In genomic region chr1:154446292-154446691, GRCh38 we compare ENCODE assay signal across 13 cellular contexts. TPM values are rescaled to one million over a fixed set of nuclear protein-coding genes. Genes with fewer than 3 reads are reported as not detected.
DNase-seq lines count a peak whose midpoint lies in the region; ATAC-seq and FAIRE-seq lines count a peak whose summit lies in the region.
"Had no signal": no experiment of that assay in that cellular context is flagged by ENCODE, and none has a peak within 500 bp of the region (broad histone marks: within the 10 kb centered on the region; RNA-seq: fewer than 3 reads in every experiment).

No MANE protein-coding gene starts in this region.

- no peaks in the 10 kb centered on the region for H3K9me3 Mint-ChIP-seq in activated T-helper 17 cell treated with anti-CD3 and anti-CD28 coated beads, Interleukin-2, amount 50 U/mL, for 72 hours

- DNase-seq in A172 (ENCODE audit: low spot score) (peak; percentile 90), HCEC 1CT (peak; percentile 84), myocyte (ENCODE audit: low read depth) (peak; percentile 56), KBM-7 (no peak), DMS53 treated with DMSO at 0.1 percent for 48 hours (lab: John Stamatoyannopoulos, UW; ENCODE audit: unreplicated experiment) (no peak), NCI-H2196 treated with DMSO at 0.1 percent for 48 hours (lab: John Stamatoyannopoulos, UW; ENCODE audit: unreplicated experiment) (no peak)
- DNase-seq: activated CD8-positive, alpha-beta memory T cell treated with anti-CD3 and anti-CD28 coated beads, Interleukin-2, amount 10 ng/mL, durations not matched to agents 7 days and 5 days; Karpas-422; NCI-H69; stimulated activated CD4-positive, alpha-beta T cell treated with anti-CD3 and anti-CD28 coated beads, Interleukin-2, amount 100 ng/mL, for 48 hours; testis had no signal

- no peak for ATAC-seq in activated T-helper 17 cell treated with anti-CD3 and anti-CD28 coated beads, Interleukin-2, amount 50 U/mL, for 72 hours (replicated peaks)
- ATAC-seq: activated CD8-positive, alpha-beta memory T cell treated with anti-CD3 and anti-CD28 coated beads, Interleukin-2, amount 10 ng/mL, durations not matched to agents 7 days and 5 days had no signal

- H3K4me3 Mint-ChIP-seq in activated T-helper 17 cell treated with anti-CD3 and anti-CD28 coated beads, Interleukin-2, amount 50 U/mL, for 72 hours = no peak overlapping the region
- H3K4me3 Mint-ChIP-seq: activated CD8-positive, alpha-beta memory T cell treated with anti-CD3 and anti-CD28 coated beads, Interleukin-2, amount 10 ng/mL, durations not matched to agents 7 days and 5 days had no signal

- in situ Hi-C loops in KBM-7 (cut with MboI; ENCODE audit: low pct_unique_long_range_greater_than_20kb, low sequenced_read_pairs) = no loop called here

- H3K27ac Mint-ChIP-seq in activated T-helper 17 cell treated with anti-CD3 and anti-CD28 coated beads, Interleukin-2, amount 50 U/mL, for 72 hours = no peak overlapping the region
- H3K27ac Mint-ChIP-seq: activated CD8-positive, alpha-beta memory T cell treated with anti-CD3 and anti-CD28 coated beads, Interleukin-2, amount 10 ng/mL, durations not matched to agents 7 days and 5 days had no signal

- H3K36me3 Mint-ChIP-seq in activated T-helper 17 cell treated with anti-CD3 and anti-CD28 coated beads, Interleukin-2, amount 50 U/mL, for 72 hours (ENCODE audit: low read depth) = peaks cover 83% of the 10 kb centered on the region
- H3K36me3 Mint-ChIP-seq: activated CD8-positive, alpha-beta memory T cell treated with anti-CD3 and anti-CD28 coated beads, Interleukin-2, amount 10 ng/mL, durations not matched to agents 7 days and 5 days had no signal

- H3K4me1 Mint-ChIP-seq in activated T-helper 17 cell treated with anti-CD3 and anti-CD28 coated beads, Interleukin-2, amount 50 U/mL, for 72 hours = peaks cover 31% of the 10 kb centered on the region

- no peaks in the 10 kb centered on the region for H3K27me3 Mint-ChIP-seq in activated T-helper 17 cell treated with anti-CD3 and anti-CD28 coated beads, Interleukin-2, amount 50 U/mL, for 72 hours

- peak; percentile 35 for FAIRE-seq in endometrium (lab: Jason Lieb, UNC)

RNA-seq across cellular contexts. Expression of gene IL6R, which starts 41.1 kb away (rescaled TPM):
- 2.4 and 4.5 TPM in 2 replicates for total RNA-seq in A172 (2014; rRNA removed; shearing (Covaris generic))
- 1.6 and 5.4 TPM in 2 replicates for total RNA-seq in myocyte
- polyA plus RNA-seq in myocyte (2012) = 0.18 TPM
- total RNA-seq in activated T-helper 17 cell treated with anti-CD3 and anti-CD28 coated beads, Interleukin-2, amount 50 U/mL, for 72 hours = 10 to 100 TPM; 38.2 to 41.2 TPM

RNA-seq across cellular contexts. Expression of gene TDRD10, which starts 55.7 kb away (rescaled TPM):
- not detected in 2 replicates for total RNA-seq in A172 (2014; rRNA removed; shearing (Covaris generic))
- not detected in 2 replicates for total RNA-seq in myocyte
- polyA plus RNA-seq in myocyte (2012) = not detected
- total RNA-seq in activated T-helper 17 cell treated with anti-CD3 and anti-CD28 coated beads, Interleukin-2, amount 50 U/mL, for 72 hours = not detected
- total RNA-seq: activated CD8-positive, alpha-beta memory T cell treated with anti-CD3 and anti-CD28 coated beads, Interleukin-2, amount 10 ng/mL, durations not matched to agents 7 days and 5 days had no signal

RNA-seq across cellular contexts. Expression of gene SHE, which starts 55.9 kb away (rescaled TPM):
- total RNA-seq in A172 (2014; rRNA removed; shearing (Covaris generic)) = not detected in 2 replicates
- total RNA-seq in myocyte = not detected in 2 replicates
- polyA plus RNA-seq in myocyte (2012) = not detected
- total RNA-seq in activated T-helper 17 cell treated with anti-CD3 and anti-CD28 coated beads, Interleukin-2, amount 50 U/mL, for 72 hours = under 1 TPM in 1 of 2 donors, not detected in 1; 0.03 TPM
- total RNA-seq: activated CD8-positive, alpha-beta memory T cell treated with anti-CD3 and anti-CD28 coated beads, Interleukin-2, amount 10 ng/mL, durations not matched to agents 7 days and 5 days had no signal

Comparison
In these comparisons a context has a peak if more than half of its experiments do, and no peak if none do; other contexts are left out.
1. DNase-seq: peak in A172 (single experiment), HCEC 1CT (single experiment) and myocyte (single experiment); none in KBM-7 (single experiment), DMS53 treated with DMSO at 0.1 percent for 48 hours (single experiment) and NCI-H2196 treated with DMSO at 0.1 percent for 48 hours (single experiment).